In the genomic region with DNA sequence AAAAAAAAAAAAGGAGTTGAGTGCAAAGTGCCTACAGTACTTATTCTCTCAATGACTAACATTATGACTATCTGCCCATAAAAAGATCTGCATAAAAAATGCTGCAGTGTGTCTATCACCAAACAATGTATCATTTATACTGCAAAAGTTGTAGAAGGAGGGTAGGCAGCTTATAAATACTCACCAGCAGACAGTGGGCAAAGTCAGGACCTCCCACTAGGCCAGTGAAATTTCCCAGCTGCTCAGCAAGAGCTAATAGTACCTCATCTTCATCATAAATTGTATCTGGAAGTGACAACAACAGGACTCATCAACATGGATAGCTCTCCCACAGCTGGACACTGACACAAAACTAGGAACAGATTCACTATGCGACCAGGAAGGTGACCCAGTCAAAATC, we compare ENCODE assay signal across 8 cellular contexts. TPM values are rescaled to one million over a fixed set of nuclear protein-coding genes. Genes with fewer than 3 reads are reported as not detected.
DNase-seq lines count a peak whose midpoint lies in the region; ATAC-seq and TF ChIP-seq lines count a peak whose summit lies in the region.

No MANE protein-coding gene starts in this region.

- H3K4me3 Mint-ChIP-seq in activated T-cell treated with anti-CD3 and anti-CD28 coated beads, Interleukin-2, amount 50 U/mL, for 72 hours: peak overlapping the region; percentile 95 to 99
- peak overlapping the region; percentile 98 for H3K4me3 Mint-ChIP-seq in activated T-helper 2 cell treated with anti-CD3 and anti-CD28 coated beads, Interferon-gamma antibody, Interleukin-2, Interleukin-4, amounts not matched to agents 10 μg/mL and 5 μg/mL and 100 μg/mL, durations not matched to agents 14 hours and 24 hours and 36 hours (ENCODE audit: low read depth)

- no peak for TF ChIP-seq CTCF in tibial nerve (IDR thresholded peaks at IDR 0.05)

- no peaks in the 10 kb centered on the region for H3K27me3 Mint-ChIP-seq in activated T-cell treated with anti-CD3 and anti-CD28 coated beads, Interleukin-2, amount 50 U/mL, for 72 hours (ENCODE audit: low read depth)
- H3K27me3 Mint-ChIP-seq in activated T-helper 2 cell treated with anti-CD3 and anti-CD28 coated beads, Interferon-gamma antibody, Interleukin-2, Interleukin-4, amounts not matched to agents 10 μg/mL and 5 μg/mL and 100 μg/mL, durations not matched to agents 14 hours and 24 hours and 36 hours (ENCODE audit: low read depth): no peaks in the 10 kb centered on the region

- ATAC-seq in activated T-cell treated with anti-CD3 and anti-CD28 coated beads, Interleukin-2, amount 50 U/mL, for 72 hours (replicated peaks in 1 of 2): no peak
- no peak for ATAC-seq in HG03159 (IDR thresholded peaks at IDR 0.05; ENCODE audit: unreplicated experiment)
- ATAC-seq in HG03039 (IDR thresholded peaks at IDR 0.05; ENCODE audit: unreplicated experiment): no peak

- peak overlapping the region in 3 of 4 donors; percentile 89 to 94 (median 92) for H3K27ac ChIP-seq in tibial nerve

- no peaks in the 10 kb centered on the region for H3K27me3 ChIP-seq in tibial nerve

- WGBS in tibial nerve, 2 donors: 55% methylated on average over 1 of the region's 1 CpG

- H3K36me3 ChIP-seq in tibial nerve: peaks cover 0 to 38% (median 4%) of the 10 kb centered on the region in 3 donors

- peaks cover 0 to 41% (median 11%) of the 10 kb centered on the region in 4 donors for H3K4me1 ChIP-seq in tibial nerve

- TF ChIP-seq POLR2A in tibial nerve (IDR thresholded peaks at IDR 0.05): no peak

- H3K4me1 Mint-ChIP-seq in activated T-cell treated with anti-CD3 and anti-CD28 coated beads, Interleukin-2, amount 50 U/mL, for 72 hours (ENCODE audit: low read depth): peaks cover 36% of the 10 kb centered on the region
- H3K4me1 Mint-ChIP-seq in activated T-helper 2 cell treated with anti-CD3 and anti-CD28 coated beads, Interferon-gamma antibody, Interleukin-2, Interleukin-4, amounts not matched to agents 10 μg/mL and 5 μg/mL and 100 μg/mL, durations not matched to agents 14 hours and 24 hours and 36 hours (ENCODE audit: low read depth): peaks cover 26% of the 10 kb centered on the region

- H3K27ac Mint-ChIP-seq in activated T-cell treated with anti-CD3 and anti-CD28 coated beads, Interleukin-2, amount 50 U/mL, for 72 hours: no peak overlapping the region
- H3K27ac Mint-ChIP-seq in activated T-helper 2 cell treated with anti-CD3 and anti-CD28 coated beads, Interferon-gamma antibody, Interleukin-2, Interleukin-4, amounts not matched to agents 10 μg/mL and 5 μg/mL and 100 μg/mL, durations not matched to agents 14 hours and 24 hours and 36 hours: peak overlapping the region; percentile 4

- peak overlapping the region in 2 of 4 donors; percentile 88 to 98 for H3K4me3 ChIP-seq in tibial nerve

- H3K9me3 Mint-ChIP-seq in activated T-cell treated with anti-CD3 and anti-CD28 coated beads, Interleukin-2, amount 50 U/mL, for 72 hours: no peaks in the 10 kb centered on the region
- H3K9me3 Mint-ChIP-seq in activated T-helper 2 cell treated with anti-CD3 and anti-CD28 coated beads, Interferon-gamma antibody, Interleukin-2, Interleukin-4, amounts not matched to agents 10 μg/mL and 5 μg/mL and 100 μg/mL, durations not matched to agents 14 hours and 24 hours and 36 hours: no peaks in the 10 kb centered on the region

- peaks cover 15 to 24% of the 10 kb centered on the region in 2 donors for H3K36me3 Mint-ChIP-seq in activated T-cell treated with anti-CD3 and anti-CD28 coated beads, Interleukin-2, amount 50 U/mL, for 72 hours (ENCODE audit: insufficient read depth in 2 of 2)
- peaks cover 51% of the 10 kb centered on the region for H3K36me3 Mint-ChIP-seq in activated T-helper 2 cell treated with anti-CD3 and anti-CD28 coated beads, Interferon-gamma antibody, Interleukin-2, Interleukin-4, amounts not matched to agents 10 μg/mL and 5 μg/mL and 100 μg/mL, durations not matched to agents 14 hours and 24 hours and 36 hours (ENCODE audit: low read depth)

- no peaks in the 10 kb centered on the region for H3K9me3 ChIP-seq in tibial nerve

- no peak for DNase-seq in activated T-cell treated with anti-CD3 and anti-CD28 coated beads, Interleukin-2, amount 50 U/mL, for 72 hours
- DNase-seq in activated T-cell treated with anti-CD3 and anti-CD28 coated beads, Interleukin-2, amount 50 U/mL, for 48 hours: no peak
- no peak for DNase-seq in activated T-helper 2 cell treated with anti-CD3 and anti-CD28 coated beads, Interferon-gamma antibody, Interleukin-2, Interleukin-4, amounts not matched to agents 10 μg/mL and 5 μg/mL and 100 μg/mL, durations not matched to agents 14 hours and 24 hours and 36 hours (ENCODE audit: low spot score)
- DNase-seq in iris pigment epithelial cell (ENCODE audit: low read depth) (peak; percentile 18), tibial nerve (ENCODE audit: low spot score in 2 of 2) (no peak), Ammon's horn (ENCODE audit: low spot score) (no peak)

- intact Hi-C loops in activated T-helper 2 cell treated with anti-CD3 and anti-CD28 coated beads, Interferon-gamma antibody, Interleukin-2, Interleukin-4, amounts not matched to agents 10 μg/mL and 5 μg/mL and 100 μg/mL, durations not matched to agents 14 hours and 24 hours and 36 hours (cut with micrococcal nuclease): loop anchor here (5.0 to 10.0 kb wide), 2 partner anchors 308 to 390 kb away; a partner anchor contains a TSS

- no peak for TF ChIP-seq EP300 in tibial nerve (IDR thresholded peaks at IDR 0.05)

RNA-seq across cellular contexts. Expression of a gene that starts 1.6 kb away (rescaled TPM):
- 10 to 100 TPM; 29.6 to 34.7 TPM for total RNA-seq in activated T-cell treated with anti-CD3 and anti-CD28 coated beads, Interleukin-2, amount 50 U/mL, for 72 hours
- 57.7 and 64.2 TPM in 2 replicates for total RNA-seq in activated T-helper 2 cell treated with anti-CD3 and anti-CD28 coated beads, Interferon-gamma antibody, Interleukin-2, Interleukin-4, amounts not matched to agents 10 μg/mL and 5 μg/mL and 100 μg/mL, durations not matched to agents 14 hours and 24 hours and 36 hours
- 10 to 100 TPM; 20.8 to 41.4 (median 25.1) TPM for total RNA-seq in tibial nerve
